ENCODE assay signal across 16 cellular contexts in genomic region chr5:55667938-55668337, GRCh38. TPM values are rescaled to one million over a fixed set of nuclear protein-coding genes. Genes with fewer than 3 reads are reported as not detected.
DNase-seq lines count a peak whose midpoint lies in the region; FAIRE-seq and TF ChIP-seq lines count a peak whose summit lies in the region.
"Had no signal": no experiment of that assay in that cellular context is flagged by ENCODE, and none has a peak within 500 bp of the region (broad histone marks: within the 10 kb centered on the region; RNA-seq: fewer than 3 reads in every experiment).

No MANE protein-coding gene starts in this region.

- no peak overlapping the region for H3K4me3 Mint-ChIP-seq in HFFc6

- H3K4me1 Mint-ChIP-seq in HFFc6 (ENCODE audit: low read depth) = peaks cover 27% of the 10 kb centered on the region

- intact Hi-C loops in ascending aorta (cut with DNase I) = loop anchor here (10.0 kb wide), 1 partner anchor 233 kb away; no protein-coding TSS in a partner anchor
- intact Hi-C loops in stomach (cut with DNase I; ENCODE audit: low total_unique reads) = no loop called here
- intact Hi-C loops in vagina (cut with DNase I) = no loop called here

- H3K27ac ChIP-seq in ascending aorta (peak overlapping the region; percentile 15 to 58), keratinocyte (ENCODE audit: control insufficient read depth, insufficient read depth, low read length) (peak overlapping the region; percentile 12), subcutaneous abdominal adipose tissue (ENCODE audit: low read depth, low read length) (peak overlapping the region; percentile 2), stomach (peak overlapping the region in 2 of 5 donors; percentile 44 to 56), vagina (no peak overlapping the region)
- H3K27ac ChIP-seq: BLaER1, HL-60 had no signal

- H3K79me2 ChIP-seq in keratinocyte (ENCODE audit: control insufficient read depth, insufficient read depth, low read length) = no peaks in the 10 kb centered on the region

- peak overlapping the region; percentile 56; the same call in 1 of the 2 replicates for H3K27ac Mint-ChIP-seq in HFFc6

- H3K36me3 ChIP-seq in ascending aorta = peaks cover 0 to 10% of the 10 kb centered on the region in 2 donors
- H3K36me3 ChIP-seq in keratinocyte (ENCODE audit: control insufficient read depth in 2 of 2, extremely low read depth in 1 of 2, insufficient read depth in 2 of 2, low read length in 2 of 2) = peaks cover 0 to 3% of the 10 kb centered on the region in 2 experiments
- H3K36me3 ChIP-seq in subcutaneous abdominal adipose tissue (ENCODE audit: control insufficient read depth in 5 of 5, insufficient read depth in 5 of 5, low read length in 5 of 5) = peaks cover 0 to 2% (median 0%) of the 10 kb centered on the region in 5 donors
- H3K36me3 ChIP-seq in stomach = peaks cover 0 to 29% (median 21%) of the 10 kb centered on the region in 4 donors
- H3K36me3 ChIP-seq in vagina = no peaks in the 10 kb centered on the region

- DNase-seq in HFFc6 (no peak), ascending aorta (ENCODE audit: low spot score in 2 of 2) (no peak), keratinocyte (ENCODE audit: low read depth, low spot score) (no peak), stomach (no peak), AG20443 (ENCODE audit: low spot score) (no peak), vagina (ENCODE audit: extremely low spot score in 2 of 2) (no peak)
- no peak for DNase-seq in activated CD4-positive, CD25-positive, alpha-beta regulatory T cell (lab: John Stamatoyannopoulos, UW)
- DNase-seq: DMS 273 treated with DMSO at 0.1 percent for 48 hours; KBM-7; NCI-H1048; NCI-H526 treated with DMSO at 0.1 percent for 48 hours; NK-92 treated with Interleukin-12 subunit alpha and Interleukin-12 subunit beta, amount 100 ng/mL, for 24 hours; OCI-M1 had no signal

- no peak overlapping the region for H3K4me2 ChIP-seq in keratinocyte (ENCODE audit: control insufficient read depth, extremely low read depth, insufficient read depth, low read depth, low read length)
- H3K4me2 ChIP-seq: BLaER1 had no signal

- no peaks in the 10 kb centered on the region for H3K27me3 Mint-ChIP-seq in HFFc6 (ENCODE audit: insufficient read depth)

- H3K4me3 ChIP-seq in ascending aorta (no peak overlapping the region), keratinocyte (ENCODE audit: control insufficient read depth in 2 of 3, extremely low read depth in 1 of 3, insufficient read depth in 2 of 3, low read depth in 1 of 3, low read length in 3 of 3) (no peak overlapping the region), subcutaneous abdominal adipose tissue (ENCODE audit: low read depth in 1 of 5, low read length in 5 of 5) (no peak overlapping the region), stomach (no peak overlapping the region), vagina (no peak overlapping the region)
- H3K4me3 ChIP-seq: BLaER1 had no signal

- no peak for FAIRE-seq in keratinocyte (lab: Jason Lieb, UNC)

- no peak for TF ChIP-seq EP300 in stomach (IDR thresholded peaks at IDR 0.05)

- H3K9ac ChIP-seq in keratinocyte (ENCODE audit: control insufficient read depth, extremely low read depth, insufficient read depth, low read length) (no peak overlapping the region), subcutaneous abdominal adipose tissue (ENCODE audit: low read length in 5 of 5) (no peak overlapping the region)
- H3K9ac ChIP-seq: BLaER1 had no signal

- peaks cover 5% of the 10 kb centered on the region; the same call in 1 of the 2 replicates for H3K36me3 Mint-ChIP-seq in HFFc6 (ENCODE audit: low read depth)

- H3K27me3 ChIP-seq in ascending aorta = no peaks in the 10 kb centered on the region
- H3K27me3 ChIP-seq in keratinocyte (ENCODE audit: control insufficient read depth, extremely low read depth, insufficient read depth, low read length) = no peaks in the 10 kb centered on the region
- H3K27me3 ChIP-seq in subcutaneous abdominal adipose tissue (ENCODE audit: control insufficient read depth in 5 of 5, insufficient read depth in 4 of 5, low read length in 5 of 5) = no peaks in the 10 kb centered on the region
- H3K27me3 ChIP-seq in stomach = no peaks in the 10 kb centered on the region
- H3K27me3 ChIP-seq in vagina = no peaks in the 10 kb centered on the region
- H3K27me3 ChIP-seq: BLaER1 had no signal

- no peaks in the 10 kb centered on the region for H3K9me3 Mint-ChIP-seq in HFFc6

- dilution Hi-C loops in keratinocyte (cut with MboI; ENCODE audit: extremely low pct_ligation_motif_present, low sequenced_read_pairs) = no loop called here

- TF ChIP-seq CTCF in HFFc6 (IDR thresholded peaks at IDR 0.05) (no peak), ascending aorta (IDR thresholded peaks at IDR 0.05) (no peak), keratinocyte (optimal IDR thresholded peaks at IDR 0.05 in 1 of 3, IDR thresholded peaks at IDR 0.05 in 1 of 3, conservative IDR thresholded peaks at IDR 0.05 in 1 of 3; ENCODE audit: extremely low read depth in 1 of 3, insufficient read depth in 2 of 3, low read length in 3 of 3) (no peak), stomach (IDR thresholded peaks at IDR 0.05) (no peak), vagina (IDR thresholded peaks at IDR 0.05) (no peak)

- no peak for TF ChIP-seq POLR2A in stomach (IDR thresholded peaks at IDR 0.05)
- no peak for TF ChIP-seq POLR2A in vagina (IDR thresholded peaks at IDR 0.05)

- no peaks in the 10 kb centered on the region for H3K9me3 ChIP-seq in ascending aorta
- H3K9me3 ChIP-seq in keratinocyte (ENCODE audit: control insufficient read depth, low read depth, low read length) = no peaks in the 10 kb centered on the region
- H3K9me3 ChIP-seq in subcutaneous abdominal adipose tissue (ENCODE audit: control insufficient read depth in 5 of 5, low read length in 5 of 5) = no peaks in the 10 kb centered on the region
- H3K9me3 ChIP-seq in stomach = no peaks in the 10 kb centered on the region
- H3K9me3 ChIP-seq in vagina = no peaks in the 10 kb centered on the region
- H3K9me3 ChIP-seq: BLaER1 had no signal

- H3K9me1 ChIP-seq in keratinocyte (ENCODE audit: control insufficient read depth, extremely low read depth, insufficient read depth, low read length) = no peaks in the 10 kb centered on the region

- no peak overlapping the region for H2AFZ ChIP-seq in keratinocyte (ENCODE audit: control insufficient read depth, low read length)

- peaks cover 0 to 10% of the 10 kb centered on the region in 2 donors for H3K4me1 ChIP-seq in ascending aorta
- H3K4me1 ChIP-seq in keratinocyte (ENCODE audit: control insufficient read depth, extremely low read depth, insufficient read depth, low read length) = peaks cover 10% of the 10 kb centered on the region
- peaks cover 0 to 8% (median 7%) of the 10 kb centered on the region in 5 donors for H3K4me1 ChIP-seq in subcutaneous abdominal adipose tissue (ENCODE audit: control insufficient read depth in 5 of 5, insufficient read depth in 5 of 5, low read length in 5 of 5)
- peaks cover 0 to 19% (median 8%) of the 10 kb centered on the region in 4 donors for H3K4me1 ChIP-seq in stomach
- H3K4me1 ChIP-seq in vagina = peaks cover 9% of the 10 kb centered on the region

- no peaks in the 10 kb centered on the region for H4K20me1 ChIP-seq in keratinocyte (ENCODE audit: control insufficient read depth, extremely low read depth, insufficient read depth, low read length)
- H4K20me1 ChIP-seq: BLaER1 had no signal

- 93 to 99% (median 96%) methylated on average over 3 of the region's 3 CpGs for WGBS in stomach, 5 donors

RNA-seq across cellular contexts. Expression of gene SLC38A9, which starts 44.2 kb away (rescaled TPM):
- 10 to 100 TPM; 12.2 to 16.5 (median 13.2) TPM for total RNA-seq in HFFc6 (2021; fragmentation: NEBNext Ultra II Directional; extraction: Animal tissue kit (Norgen Biotek cat#: 25700))
- total RNA-seq in ascending aorta (1.8 TPM), stomach (100 to 1,000 TPM in 2 of 5 donors, 10 to 100 TPM in 2, 1 to 10 TPM in 1; 4.1 to 120 (median 61.0) TPM), vagina (23.3 TPM)
- polyA plus RNA-seq in keratinocyte (18.9 to 43.3 TPM (median 39.9 TPM) in 3 replicates), stomach (1 to 10 TPM; 3.7 to 5.5 (median 4.9) TPM)
- 7.0 TPM for polyA plus RNA-seq in keratinocyte (2011; ENCODE audit: low read depth)
- polyA plus RNA-seq in keratinocyte (2011; cell fraction: cytosol; rRNA removed) = 8.4 and 22.5 TPM in 2 replicates
- polyA plus RNA-seq in keratinocyte (2011; cell fraction: nucleus; rRNA removed) = 44.9 and 57.3 TPM in 2 replicates
- polyA plus RNA-seq in keratinocyte (2012; ENCODE audit: low replicate concordance) = 5.7 and 18.8 TPM in 2 replicates
- polyA minus RNA-seq in keratinocyte = 7.1 to 55.4 TPM (median 37.8 TPM) in 3 replicates
- polyA minus RNA-seq in keratinocyte (2011; cell fraction: cytosol; rRNA and poly(A)+ RNA removed) = 21.1 TPM
- polyA minus RNA-seq in keratinocyte (2011; cell fraction: nucleus; rRNA and poly(A)+ RNA removed) = 65.4 and 113 TPM in 2 replicates
